In genomic region chr9:18479405-18479804, GRCh38 we compare ENCODE assay signal across 16 cellular contexts. TPM values are rescaled to one million over a fixed set of nuclear protein-coding genes. Genes with fewer than 3 reads are reported as not detected.
"Had no signal": no experiment of that assay in that cellular context is flagged by ENCODE, and none has a peak within 500 bp of the region (broad histone marks: within the 10 kb centered on the region; RNA-seq: fewer than 3 reads in every experiment).

No MANE protein-coding gene starts in this region.

- H3K4me3 ChIP-seq: right atrium auricular region, spleen, upper lobe of right lung had no signal

- H3K36me3 ChIP-seq: neutrophil, right atrium auricular region, spleen, upper lobe of right lung, WERI-Rb-1 had no signal

- H3K27ac ChIP-seq: epithelial cell of prostate, neutrophil, right atrium auricular region, spleen, upper lobe of right lung, WERI-Rb-1 had no signal

- H3K4me1 ChIP-seq: spleen, upper lobe of right lung had no signal

- H3K27me3 ChIP-seq: right atrium auricular region, upper lobe of right lung had no signal

- DNase-seq: activated CD4-positive, alpha-beta T cell treated with anti-CD3 and anti-CD28 coated beads for 36 hours; activated CD8-positive, alpha-beta memory T cell treated with anti-CD3 and anti-CD28 coated beads, Interleukin-2, amount 50 U/mL, for 48 hours; activated CD8-positive, alpha-beta T cell treated with anti-CD3 and anti-CD28 coated beads for 36 hours; activated naive CD4-positive, alpha-beta T cell; cortex of kidney; effector memory CD8-positive, alpha-beta T cell; kidney glomerular epithelial cell; naive thymus-derived CD4-positive, alpha-beta T cell; spleen; stimulated activated CD4-positive, alpha-beta T cell treated with anti-CD3 and anti-CD28 coated beads, Interleukin-1b, Interleukin-23, amount 100 ng/mL, for 48 hours; T-helper 9 cell; upper lobe of right lung; WERI-Rb-1 had no signal

- H3K9me3 ChIP-seq: neutrophil, right atrium auricular region, spleen, upper lobe of right lung had no signal

RNA-seq across cellular contexts. Expression of gene ADAMTSL1, which starts 5.5 kb away (rescaled TPM):
- total RNA-seq: activated CD4-positive, alpha-beta T cell treated with anti-CD3 and anti-CD28 coated beads for 36 hours; activated CD8-positive, alpha-beta T cell treated with anti-CD3 and anti-CD28 coated beads for 36 hours; naive thymus-derived CD4-positive, alpha-beta T cell had no signal
